1 cellular context compared by ENCODE assay signal in genomic region chr2:68744517-68744916, GRCh38.
TF ChIP-seq lines count a peak whose summit lies in the region.

No MANE protein-coding gene starts in this region.

TF ChIP-seq in IMR-90, 13 proteins besides CTCF, POLR2A, EP300 and RAD21 (continued from another document):
- TF ChIP-seq BHLHE40 (IDR thresholded peaks at IDR 0.05; ENCODE audit: low read depth, low read length), result no peak
- no peak for TF ChIP-seq ELK1 (IDR thresholded peaks at IDR 0.05; ENCODE audit: borderline replicate concordance, low read depth, low read length)
- no peak for TF ChIP-seq NFE2L2 (IDR thresholded peaks at IDR 0.05; ENCODE audit: low read depth, low read length)
- no peak for TF ChIP-seq SMC3 (IDR thresholded peaks at IDR 0.05; ENCODE audit: low read depth, low read length)
- no peak for TF ChIP-seq USF2 (IDR thresholded peaks at IDR 0.05; ENCODE audit: low read depth, low read length)
- no peak for TF ChIP-seq FOS (IDR thresholded peaks at IDR 0.05; ENCODE audit: low read depth, low read length)
- no peak for TF ChIP-seq CHD1 (IDR thresholded peaks at IDR 0.05; ENCODE audit: low read depth, low read length)
- TF ChIP-seq RFX5 (IDR thresholded peaks at IDR 0.05; ENCODE audit: low read depth, low read length), result no peak
